Comparison of ENCODE assay signal across 2 cellular contexts in genomic region chr7:149144996-149145850, GRCh38.
TF ChIP-seq lines count a peak whose summit lies in the region.

No MANE protein-coding gene starts in this region.

TF ChIP-seq in IMR-90, 13 proteins besides CTCF, POLR2A, EP300 and RAD21:
- TF ChIP-seq NFE2L2 (IDR thresholded peaks at IDR 0.05; ENCODE audit: low read depth, low read length) (no peak), RFX5 (IDR thresholded peaks at IDR 0.05; ENCODE audit: low read depth, low read length) (no peak), RCOR1 (IDR thresholded peaks at IDR 0.05; ENCODE audit: insufficient replicate concordance, low read length) (no peak), MAZ (IDR thresholded peaks at IDR 0.05; ENCODE audit: borderline replicate concordance, low read depth, low read length) (no peak), MXI1 (IDR thresholded peaks at IDR 0.05; ENCODE audit: borderline replicate concordance, low read depth, low read length) (no peak), ELK1 (IDR thresholded peaks at IDR 0.05; ENCODE audit: borderline replicate concordance, low read depth, low read length) (no peak), CHD1 (IDR thresholded peaks at IDR 0.05; ENCODE audit: low read depth, low read length) (no peak), FOS (IDR thresholded peaks at IDR 0.05; ENCODE audit: low read depth, low read length) (no peak), SMC3 (IDR thresholded peaks at IDR 0.05; ENCODE audit: low read depth, low read length) (no peak)
- TF ChIP-seq, protein P1, sequence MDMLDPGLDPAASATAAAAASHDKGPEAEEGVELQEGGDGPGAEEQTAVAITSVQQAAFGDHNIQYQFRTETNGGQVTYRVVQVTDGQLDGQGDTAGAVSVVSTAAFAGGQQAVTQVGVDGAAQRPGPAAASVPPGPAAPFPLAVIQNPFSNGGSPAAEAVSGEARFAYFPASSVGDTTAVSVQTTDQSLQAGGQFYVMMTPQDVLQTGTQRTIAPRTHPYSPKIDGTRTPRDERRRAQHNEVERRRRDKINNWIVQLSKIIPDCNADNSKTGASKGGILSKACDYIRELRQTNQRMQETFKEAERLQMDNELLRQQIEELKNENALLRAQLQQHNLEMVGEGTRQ (IDR thresholded peaks at IDR 0.05; ENCODE audit: low read depth, low read length): no peak

TF ChIP-seq in GM12878, 131 proteins besides CTCF, POLR2A, EP300 and RAD21:
- no peak for TF ChIP-seq POU2F2 (IDR thresholded peaks at IDR 0.05; ENCODE audit: borderline replicate concordance, low read depth, low read length)
- TF ChIP-seq, protein P2, sequence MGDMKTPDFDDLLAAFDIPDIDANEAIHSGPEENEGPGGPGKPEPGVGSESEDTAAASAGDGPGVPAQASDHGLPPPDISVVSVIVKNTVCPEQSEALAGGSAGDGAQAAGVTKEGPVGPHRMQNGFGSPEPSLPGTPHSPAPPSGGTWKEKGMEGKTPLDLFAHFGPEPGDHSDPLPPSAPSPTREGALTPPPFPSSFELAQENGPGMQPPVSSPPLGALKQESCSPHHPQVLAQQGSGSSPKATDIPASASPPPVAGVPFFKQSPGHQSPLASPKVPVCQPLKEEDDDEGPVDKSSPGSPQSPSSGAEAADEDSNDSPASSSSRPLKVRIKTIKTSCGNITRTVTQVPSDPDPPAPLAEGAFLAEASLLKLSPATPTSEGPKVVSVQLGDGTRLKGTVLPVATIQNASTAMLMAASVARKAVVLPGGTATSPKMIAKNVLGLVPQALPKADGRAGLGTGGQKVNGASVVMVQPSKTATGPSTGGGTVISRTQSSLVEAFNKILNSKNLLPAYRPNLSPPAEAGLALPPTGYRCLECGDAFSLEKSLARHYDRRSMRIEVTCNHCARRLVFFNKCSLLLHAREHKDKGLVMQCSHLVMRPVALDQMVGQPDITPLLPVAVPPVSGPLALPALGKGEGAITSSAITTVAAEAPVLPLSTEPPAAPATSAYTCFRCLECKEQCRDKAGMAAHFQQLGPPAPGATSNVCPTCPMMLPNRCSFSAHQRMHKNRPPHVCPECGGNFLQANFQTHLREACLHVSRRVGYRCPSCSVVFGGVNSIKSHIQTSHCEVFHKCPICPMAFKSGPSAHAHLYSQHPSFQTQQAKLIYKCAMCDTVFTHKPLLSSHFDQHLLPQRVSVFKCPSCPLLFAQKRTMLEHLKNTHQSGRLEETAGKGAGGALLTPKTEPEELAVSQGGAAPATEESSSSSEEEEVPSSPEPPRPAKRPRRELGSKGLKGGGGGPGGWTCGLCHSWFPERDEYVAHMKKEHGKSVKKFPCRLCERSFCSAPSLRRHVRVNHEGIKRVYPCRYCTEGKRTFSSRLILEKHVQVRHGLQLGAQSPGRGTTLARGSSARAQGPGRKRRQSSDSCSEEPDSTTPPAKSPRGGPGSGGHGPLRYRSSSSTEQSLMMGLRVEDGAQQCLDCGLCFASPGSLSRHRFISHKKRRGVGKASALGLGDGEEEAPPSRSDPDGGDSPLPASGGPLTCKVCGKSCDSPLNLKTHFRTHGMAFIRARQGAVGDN (IDR thresholded peaks at IDR 0.05): 0 out of 2 replicates have a peak, but pooled peaks have one; percentile 29
TF ChIP-seq in GM12878: peak in this region for 1.
